2 cellular contexts compared by ENCODE assay signal in the genomic region with DNA sequence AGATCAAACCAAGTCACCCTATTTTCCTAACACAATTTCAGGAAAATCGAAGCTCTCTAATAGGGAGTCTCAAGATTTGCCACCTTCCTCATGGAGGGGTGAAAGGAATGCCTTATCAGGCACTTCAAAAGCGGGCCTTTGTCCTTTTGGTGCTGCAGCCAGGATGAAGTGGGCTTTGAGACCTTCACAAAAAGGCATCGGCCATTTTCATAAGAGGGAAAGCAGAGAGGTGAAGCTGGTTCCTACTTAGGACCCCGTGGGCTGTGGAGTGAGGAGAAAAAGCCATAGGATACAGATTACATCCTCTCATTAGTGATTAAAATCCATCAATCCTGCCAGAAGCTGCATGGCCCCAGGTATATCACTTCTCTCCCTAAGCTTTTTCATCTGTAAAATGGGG.
TF ChIP-seq lines count a peak whose summit lies in the region.

No MANE protein-coding gene starts in this region.

TF ChIP-seq in SK-N-SH, 30 proteins besides CTCF, POLR2A, EP300 and RAD21 (continued from another document):
- TF ChIP-seq USF2 (IDR thresholded peaks at IDR 0.05; ENCODE audit: borderline replicate concordance, low read depth, low read length) (no peak), IRF3 (IDR thresholded peaks at IDR 0.05; ENCODE audit: low read depth, low read length) (no peak), RCOR1 (IDR thresholded peaks at IDR 0.05; ENCODE audit: low read length) (no peak), MAX (IDR thresholded peaks at IDR 0.05; ENCODE audit: low read depth) (no peak), TEAD4 (IDR thresholded peaks at IDR 0.05; ENCODE audit: borderline replicate concordance, insufficient read depth) (no peak), MEF2A (IDR thresholded peaks at IDR 0.05; ENCODE audit: borderline replicate concordance, low read depth) (no peak), YY1 (IDR thresholded peaks at IDR 0.05; ENCODE audit: low read depth) (no peak), FOSL2 (IDR thresholded peaks at IDR 0.05; ENCODE audit: borderline replicate concordance, low read depth) (no peak), SIN3A (IDR thresholded peaks at IDR 0.05; ENCODE audit: borderline replicate concordance, low read depth, low read length) (no peak), TCF12 (IDR thresholded peaks at IDR 0.05) (no peak), SMC3 (IDR thresholded peaks at IDR 0.05; ENCODE audit: low read depth, low read length) (no peak), MXI1 (IDR thresholded peaks at IDR 0.05; ENCODE audit: low read depth, low read length) (no peak), RFX5 (IDR thresholded peaks at IDR 0.05; ENCODE audit: low read length) (no peak)
- TF ChIP-seq, protein P1, sequence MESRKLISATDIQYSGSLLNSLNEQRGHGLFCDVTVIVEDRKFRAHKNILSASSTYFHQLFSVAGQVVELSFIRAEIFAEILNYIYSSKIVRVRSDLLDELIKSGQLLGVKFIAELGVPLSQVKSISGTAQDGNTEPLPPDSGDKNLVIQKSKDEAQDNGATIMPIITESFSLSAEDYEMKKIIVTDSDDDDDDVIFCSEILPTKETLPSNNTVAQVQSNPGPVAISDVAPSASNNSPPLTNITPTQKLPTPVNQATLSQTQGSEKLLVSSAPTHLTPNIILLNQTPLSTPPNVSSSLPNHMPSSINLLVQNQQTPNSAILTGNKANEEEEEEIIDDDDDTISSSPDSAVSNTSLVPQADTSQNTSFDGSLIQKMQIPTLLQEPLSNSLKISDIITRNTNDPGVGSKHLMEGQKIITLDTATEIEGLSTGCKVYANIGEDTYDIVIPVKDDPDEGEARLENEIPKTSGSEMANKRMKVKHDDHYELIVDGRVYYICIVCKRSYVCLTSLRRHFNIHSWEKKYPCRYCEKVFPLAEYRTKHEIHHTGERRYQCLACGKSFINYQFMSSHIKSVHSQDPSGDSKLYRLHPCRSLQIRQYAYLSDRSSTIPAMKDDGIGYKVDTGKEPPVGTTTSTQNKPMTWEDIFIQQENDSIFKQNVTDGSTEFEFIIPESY (IDR thresholded peaks at IDR 0.05; ENCODE audit: borderline replicate concordance, low read depth), result no peak

TF ChIP-seq in SK-N-SH treated with all-trans-retinoic acid at 6 μM for 48 hours, 23 proteins besides CTCF, POLR2A, EP300 and RAD21 (continued from another document):
- TF ChIP-seq, protein P2, sequence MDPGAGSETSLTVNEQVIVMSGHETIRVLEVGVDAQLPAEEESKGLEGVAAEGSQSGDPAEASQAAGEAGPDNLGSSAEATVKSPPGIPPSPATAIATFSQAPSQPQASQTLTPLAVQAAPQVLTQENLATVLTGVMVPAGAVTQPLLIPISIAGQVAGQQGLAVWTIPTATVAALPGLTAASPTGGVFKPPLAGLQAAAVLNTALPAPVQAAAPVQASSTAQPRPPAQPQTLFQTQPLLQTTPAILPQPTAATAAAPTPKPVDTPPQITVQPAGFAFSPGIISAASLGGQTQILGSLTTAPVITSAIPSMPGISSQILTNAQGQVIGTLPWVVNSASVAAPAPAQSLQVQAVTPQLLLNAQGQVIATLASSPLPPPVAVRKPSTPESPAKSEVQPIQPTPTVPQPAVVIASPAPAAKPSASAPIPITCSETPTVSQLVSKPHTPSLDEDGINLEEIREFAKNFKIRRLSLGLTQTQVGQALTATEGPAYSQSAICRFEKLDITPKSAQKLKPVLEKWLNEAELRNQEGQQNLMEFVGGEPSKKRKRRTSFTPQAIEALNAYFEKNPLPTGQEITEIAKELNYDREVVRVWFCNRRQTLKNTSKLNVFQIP (CRISPR knock-in tag; IDR thresholded peaks at IDR 0.05; ENCODE audit: borderline replicate concordance, low read depth), result no peak
- TF ChIP-seq GLIS3 (CRISPR knock-in tag; IDR thresholded peaks at IDR 0.05), result no peak
- TF ChIP-seq ISL1 (CRISPR knock-in tag; IDR thresholded peaks at IDR 0.05), result no peak
- no peak for TF ChIP-seq PPARA (CRISPR knock-in tag; IDR thresholded peaks at IDR 0.05; ENCODE audit: borderline replicate concordance)
- no peak for TF ChIP-seq ZFP30 (CRISPR knock-in tag; IDR thresholded peaks at IDR 0.05)
- no peak for TF ChIP-seq RARB (CRISPR knock-in tag; IDR thresholded peaks at IDR 0.05)
- TF ChIP-seq CREB5 (CRISPR knock-in tag; IDR thresholded peaks at IDR 0.05; ENCODE audit: low read depth), result no peak
- no peak for TF ChIP-seq CSDC2 (CRISPR knock-in tag; IDR thresholded peaks at IDR 0.05)
- no peak for TF ChIP-seq TCF4 (CRISPR knock-in tag; IDR thresholded peaks at IDR 0.05; ENCODE audit: borderline replicate concordance)
- no peak for TF ChIP-seq TOX (CRISPR knock-in tag; IDR thresholded peaks at IDR 0.05; ENCODE audit: borderline replicate concordance)
